1 cellular context compared by ENCODE assay signal in the genomic region with DNA sequence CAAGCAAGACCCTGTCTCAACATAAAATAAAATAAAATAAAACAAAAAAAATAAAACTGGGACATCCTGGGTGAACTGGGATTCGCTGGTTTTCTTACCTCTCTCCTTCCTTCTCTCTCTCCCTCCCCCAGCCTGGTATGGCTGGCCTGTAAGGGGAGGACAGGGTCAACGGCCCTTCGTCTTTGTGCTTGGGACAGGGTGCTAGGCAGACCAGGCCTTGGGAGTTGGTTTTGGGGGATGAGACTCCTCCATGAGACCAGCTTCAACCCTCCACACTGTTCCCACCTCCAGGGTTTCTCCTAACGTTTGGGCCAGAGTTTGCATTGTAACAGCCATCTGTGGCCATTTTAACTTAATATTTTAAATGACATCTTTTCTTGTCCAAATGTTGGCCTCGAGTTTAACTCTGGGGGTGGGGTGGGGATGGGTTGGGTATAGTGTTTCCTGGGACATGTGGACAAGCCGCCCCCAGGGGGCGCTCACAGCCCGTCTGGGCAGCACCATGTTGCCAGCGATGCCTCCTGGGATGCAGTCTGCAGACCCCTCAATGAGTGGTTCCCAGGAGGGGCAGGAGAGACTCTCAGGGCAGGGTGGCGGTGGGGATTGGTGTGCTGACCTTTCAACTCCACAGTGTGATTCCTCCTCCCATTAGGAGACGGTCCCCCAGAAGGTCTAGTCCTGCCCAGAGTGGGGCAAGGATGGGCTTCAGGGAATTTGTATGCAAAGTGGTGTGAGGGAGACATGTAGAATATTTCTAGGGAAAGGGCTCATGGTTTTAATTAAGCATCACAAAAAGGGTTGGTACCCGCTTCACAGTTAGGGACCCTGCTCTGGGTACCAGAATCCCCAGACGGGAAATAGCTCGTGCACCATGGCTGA.
TF ChIP-seq lines count a peak whose summit lies in the region.

No MANE protein-coding gene starts in this region.

TF ChIP-seq in GM23338, 12 proteins besides CTCF, POLR2A, EP300 and RAD21 (continued from another document):
- TF ChIP-seq, protein P1, sequence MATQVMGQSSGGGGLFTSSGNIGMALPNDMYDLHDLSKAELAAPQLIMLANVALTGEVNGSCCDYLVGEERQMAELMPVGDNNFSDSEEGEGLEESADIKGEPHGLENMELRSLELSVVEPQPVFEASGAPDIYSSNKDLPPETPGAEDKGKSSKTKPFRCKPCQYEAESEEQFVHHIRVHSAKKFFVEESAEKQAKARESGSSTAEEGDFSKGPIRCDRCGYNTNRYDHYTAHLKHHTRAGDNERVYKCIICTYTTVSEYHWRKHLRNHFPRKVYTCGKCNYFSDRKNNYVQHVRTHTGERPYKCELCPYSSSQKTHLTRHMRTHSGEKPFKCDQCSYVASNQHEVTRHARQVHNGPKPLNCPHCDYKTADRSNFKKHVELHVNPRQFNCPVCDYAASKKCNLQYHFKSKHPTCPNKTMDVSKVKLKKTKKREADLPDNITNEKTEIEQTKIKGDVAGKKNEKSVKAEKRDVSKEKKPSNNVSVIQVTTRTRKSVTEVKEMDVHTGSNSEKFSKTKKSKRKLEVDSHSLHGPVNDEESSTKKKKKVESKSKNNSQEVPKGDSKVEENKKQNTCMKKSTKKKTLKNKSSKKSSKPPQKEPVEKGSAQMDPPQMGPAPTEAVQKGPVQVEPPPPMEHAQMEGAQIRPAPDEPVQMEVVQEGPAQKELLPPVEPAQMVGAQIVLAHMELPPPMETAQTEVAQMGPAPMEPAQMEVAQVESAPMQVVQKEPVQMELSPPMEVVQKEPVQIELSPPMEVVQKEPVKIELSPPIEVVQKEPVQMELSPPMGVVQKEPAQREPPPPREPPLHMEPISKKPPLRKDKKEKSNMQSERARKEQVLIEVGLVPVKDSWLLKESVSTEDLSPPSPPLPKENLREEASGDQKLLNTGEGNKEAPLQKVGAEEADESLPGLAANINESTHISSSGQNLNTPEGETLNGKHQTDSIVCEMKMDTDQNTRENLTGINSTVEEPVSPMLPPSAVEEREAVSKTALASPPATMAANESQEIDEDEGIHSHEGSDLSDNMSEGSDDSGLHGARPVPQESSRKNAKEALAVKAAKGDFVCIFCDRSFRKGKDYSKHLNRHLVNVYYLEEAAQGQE (IDR thresholded peaks at IDR 0.05; ENCODE audit: unreplicated experiment) = no peak
- TF ChIP-seq CREB1 (CRISPR knock-in tag; IDR thresholded peaks at IDR 0.05; ENCODE audit: low read depth) (no peak), ZNF114 (CRISPR knock-in tag; IDR thresholded peaks at IDR 0.05) (no peak), POLR2AphosphoS5 (IDR thresholded peaks at IDR 0.05; ENCODE audit: low read depth) (no peak)
- TF ChIP-seq, protein P2, sequence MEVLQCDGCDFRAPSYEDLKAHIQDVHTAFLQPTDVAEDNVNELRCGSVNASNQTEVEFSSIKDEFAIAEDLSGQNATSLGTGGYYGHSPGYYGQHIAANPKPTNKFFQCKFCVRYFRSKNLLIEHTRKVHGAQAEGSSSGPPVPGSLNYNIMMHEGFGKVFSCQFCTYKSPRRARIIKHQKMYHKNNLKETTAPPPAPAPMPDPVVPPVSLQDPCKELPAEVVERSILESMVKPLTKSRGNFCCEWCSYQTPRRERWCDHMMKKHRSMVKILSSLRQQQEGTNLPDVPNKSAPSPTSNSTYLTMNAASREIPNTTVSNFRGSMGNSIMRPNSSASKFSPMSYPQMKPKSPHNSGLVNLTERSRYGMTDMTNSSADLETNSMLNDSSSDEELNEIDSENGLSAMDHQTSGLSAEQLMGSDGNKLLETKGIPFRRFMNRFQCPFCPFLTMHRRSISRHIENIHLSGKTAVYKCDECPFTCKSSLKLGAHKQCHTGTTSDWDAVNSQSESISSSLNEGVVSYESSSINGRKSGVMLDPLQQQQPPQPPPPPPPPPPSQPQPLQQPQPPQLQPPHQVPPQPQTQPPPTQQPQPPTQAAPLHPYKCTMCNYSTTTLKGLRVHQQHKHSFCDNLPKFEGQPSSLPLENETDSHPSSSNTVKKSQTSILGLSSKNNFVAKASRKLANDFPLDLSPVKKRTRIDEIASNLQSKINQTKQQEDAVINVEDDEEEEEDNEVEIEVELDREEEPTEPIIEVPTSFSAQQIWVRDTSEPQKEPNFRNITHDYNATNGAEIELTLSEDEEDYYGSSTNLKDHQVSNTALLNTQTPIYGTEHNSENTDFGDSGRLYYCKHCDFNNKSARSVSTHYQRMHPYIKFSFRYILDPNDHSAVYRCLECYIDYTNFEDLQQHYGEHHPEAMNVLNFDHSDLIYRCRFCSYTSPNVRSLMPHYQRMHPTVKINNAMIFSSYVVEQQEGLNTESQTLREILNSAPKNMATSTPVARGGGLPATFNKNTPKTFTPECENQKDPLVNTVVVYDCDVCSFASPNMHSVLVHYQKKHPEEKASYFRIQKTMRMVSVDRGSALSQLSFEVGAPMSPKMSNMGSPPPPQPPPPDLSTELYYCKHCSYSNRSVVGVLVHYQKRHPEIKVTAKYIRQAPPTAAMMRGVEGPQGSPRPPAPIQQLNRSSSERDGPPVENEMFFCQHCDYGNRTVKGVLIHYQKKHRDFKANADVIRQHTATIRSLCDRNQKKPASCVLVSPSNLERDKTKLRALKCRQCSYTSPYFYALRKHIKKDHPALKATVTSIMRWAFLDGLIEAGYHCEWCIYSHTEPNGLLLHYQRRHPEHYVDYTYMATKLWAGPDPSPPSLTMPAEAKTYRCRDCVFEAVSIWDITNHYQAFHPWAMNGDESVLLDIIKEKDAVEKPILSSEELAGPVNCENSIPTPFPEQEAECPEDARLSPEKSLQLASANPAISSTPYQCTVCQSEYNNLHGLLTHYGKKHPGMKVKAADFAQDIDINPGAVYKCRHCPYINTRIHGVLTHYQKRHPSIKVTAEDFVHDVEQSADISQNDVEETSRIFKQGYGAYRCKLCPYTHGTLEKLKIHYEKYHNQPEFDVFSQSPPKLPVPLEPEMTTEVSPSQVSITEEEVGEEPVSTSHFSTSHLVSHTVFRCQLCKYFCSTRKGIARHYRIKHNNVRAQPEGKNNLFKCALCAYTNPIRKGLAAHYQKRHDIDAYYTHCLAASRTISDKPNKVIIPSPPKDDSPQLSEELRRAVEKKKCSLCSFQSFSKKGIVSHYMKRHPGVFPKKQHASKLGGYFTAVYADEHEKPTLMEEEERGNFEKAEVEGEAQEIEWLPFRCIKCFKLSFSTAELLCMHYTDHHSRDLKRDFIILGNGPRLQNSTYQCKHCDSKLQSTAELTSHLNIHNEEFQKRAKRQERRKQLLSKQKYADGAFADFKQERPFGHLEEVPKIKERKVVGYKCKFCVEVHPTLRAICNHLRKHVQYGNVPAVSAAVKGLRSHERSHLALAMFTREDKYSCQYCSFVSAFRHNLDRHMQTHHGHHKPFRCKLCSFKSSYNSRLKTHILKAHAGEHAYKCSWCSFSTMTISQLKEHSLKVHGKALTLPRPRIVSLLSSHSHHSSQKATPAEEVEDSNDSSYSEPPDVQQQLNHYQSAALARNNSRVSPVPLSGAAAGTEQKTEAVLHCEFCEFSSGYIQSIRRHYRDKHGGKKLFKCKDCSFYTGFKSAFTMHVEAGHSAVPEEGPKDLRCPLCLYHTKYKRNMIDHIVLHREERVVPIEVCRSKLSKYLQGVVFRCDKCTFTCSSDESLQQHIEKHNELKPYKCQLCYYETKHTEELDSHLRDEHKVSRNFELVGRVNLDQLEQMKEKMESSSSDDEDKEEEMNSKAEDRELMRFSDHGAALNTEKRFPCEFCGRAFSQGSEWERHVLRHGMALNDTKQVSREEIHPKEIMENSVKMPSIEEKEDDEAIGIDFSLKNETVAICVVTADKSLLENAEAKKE (CRISPR knock-in tag; IDR thresholded peaks at IDR 0.05) = no peak
